ENCODE assay signal across 8 cellular contexts in genomic region chr13:32581177-32581786, GRCh38. TPM values are rescaled to one million over a fixed set of nuclear protein-coding genes. Genes with fewer than 3 reads are reported as not detected.
A peak's percentile ranks its signal among the peaks of the same experiment; 100 is the strongest.
DNase-seq lines count a peak whose midpoint lies in the region; ATAC-seq, FAIRE-seq and TF ChIP-seq lines count a peak whose summit lies in the region.

No MANE protein-coding gene starts in this region.

- H3K4me1 Mint-ChIP-seq in activated naive CD8-positive, alpha-beta T cell treated with anti-CD3 and anti-CD28 coated beads for 36 hours: peaks cover 9% of the 10 kb centered on the region

- FAIRE-seq in colon (lab: Jason Lieb, UNC): peak; percentile 14

- H2AFZ ChIP-seq in osteoblast (ENCODE audit: low read length): peak overlapping the region; percentile 67

- no peaks in the 10 kb centered on the region for H3K79me2 ChIP-seq in osteoblast (ENCODE audit: insufficient read depth, low read length)

- H3K9me3 Mint-ChIP-seq in activated naive CD8-positive, alpha-beta T cell treated with anti-CD3 and anti-CD28 coated beads for 36 hours: peaks cover 9% of the 10 kb centered on the region

- H3K36me3 Mint-ChIP-seq in activated naive CD8-positive, alpha-beta T cell treated with anti-CD3 and anti-CD28 coated beads for 36 hours: peaks cover 4% of the 10 kb centered on the region

- H3K27me3 ChIP-seq in osteoblast (ENCODE audit: insufficient read depth, low read length): no peaks in the 10 kb centered on the region

- POLR2A ChIA-PET in GM10248 (lab: Yijun Ruan, JAX): no interaction called here

- H3K4me3 ChIP-seq in osteoblast (ENCODE audit: insufficient read depth, low read length): no peak overlapping the region

- CTCF ChIA-PET in GM10248 (lab: Yijun Ruan, JAX): interaction anchor here (0.8 to 6.0 kb wide), 38 partner anchors 9 to 671 kb away, joined by 3 to 53 read pairs (median 4); partner anchors contain the start of genes BRCA2 and ZAR1L

- H3K4me1 ChIP-seq in osteoblast (ENCODE audit: insufficient read depth, low read length): peaks cover 9% of the 10 kb centered on the region

- H3K4me3 Mint-ChIP-seq in activated naive CD8-positive, alpha-beta T cell treated with anti-CD3 and anti-CD28 coated beads for 36 hours: no peak overlapping the region

- no peaks in the 10 kb centered on the region for H3K9me3 ChIP-seq in osteoblast (ENCODE audit: low read depth, low read length)

- no peak overlapping the region for H3K27ac ChIP-seq in osteoblast (ENCODE audit: low read depth, low read length)

- H4K20me1 ChIP-seq in osteoblast (ENCODE audit: insufficient read depth, low read length): no peaks in the 10 kb centered on the region

- peak; percentile 29 for DNase-seq in GM10248 (ENCODE audit: extremely low spot score)
- DNase-seq in NCI-H146 treated with DMSO at 0.1 percent for 48 hours (lab: John Stamatoyannopoulos, UW; ENCODE audit: unreplicated experiment): peak; percentile 23
- no peak for DNase-seq in osteoblast (ENCODE audit: insufficient read length, low spot score, missing footprints)
- DNase-seq in activated naive CD8-positive, alpha-beta T cell treated with anti-CD3 and anti-CD28 coated beads for 36 hours: no peak

- no peak for ATAC-seq in GM21526 (IDR thresholded peaks at IDR 0.05; ENCODE audit: low FRiP score, unreplicated experiment)
- ATAC-seq in HG03196 (IDR thresholded peaks at IDR 0.05; ENCODE audit: unreplicated experiment): no peak
- ATAC-seq in GM18511 (IDR thresholded peaks at IDR 0.05; ENCODE audit: unreplicated experiment): no peak

- no peak overlapping the region for H3K27ac Mint-ChIP-seq in activated naive CD8-positive, alpha-beta T cell treated with anti-CD3 and anti-CD28 coated beads for 36 hours

- H3K36me3 ChIP-seq in osteoblast (ENCODE audit: insufficient read depth, low read length): no peaks in the 10 kb centered on the region

- peaks cover 4% of the 10 kb centered on the region for H3K27me3 Mint-ChIP-seq in activated naive CD8-positive, alpha-beta T cell treated with anti-CD3 and anti-CD28 coated beads for 36 hours

- H3K4me2 ChIP-seq in osteoblast (ENCODE audit: insufficient read depth, low read length): no peak overlapping the region

- peak; percentile 37 for TF ChIP-seq CTCF in GM10248 (IDR thresholded peaks at IDR 0.05; ENCODE audit: control extremely low read depth, extremely low read depth, low read depth, missing control alignments)
- TF ChIP-seq CTCF in osteoblast (IDR thresholded peaks at IDR 0.05; ENCODE audit: extremely low read depth, low read depth, low read length): peak; percentile 59

RNA-seq across cellular contexts. Expression of gene PDS5B, which starts 5.0 kb away (rescaled TPM):
- 23.2 and 28.9 TPM in 2 replicates for total RNA-seq in osteoblast
- total RNA-seq in activated naive CD8-positive, alpha-beta T cell treated with anti-CD3 and anti-CD28 coated beads for 36 hours: 10 to 100 TPM; 45.8 to 47.5 TPM

RNA-seq across cellular contexts. Expression of gene N4BP2L2, which starts 42.7 kb away (rescaled TPM):
- total RNA-seq in osteoblast: 178 and 183 TPM in 2 replicates
- 10 to 100 TPM; 66.7 to 68.8 TPM for total RNA-seq in activated naive CD8-positive, alpha-beta T cell treated with anti-CD3 and anti-CD28 coated beads for 36 hours

Comparison
In these comparisons a context has a peak if more than half of its experiments do, and no peak if none do; other contexts are left out.
1. DNase-seq: peak in GM10248 (single experiment) and NCI-H146 treated with DMSO at 0.1 percent for 48 hours (single experiment); none in osteoblast (single experiment) and activated naive CD8-positive, alpha-beta T cell treated with anti-CD3 and anti-CD28 coated beads for 36 hours (single experiment).